ENCODE assay signal across 2 cellular contexts in the genomic region with DNA sequence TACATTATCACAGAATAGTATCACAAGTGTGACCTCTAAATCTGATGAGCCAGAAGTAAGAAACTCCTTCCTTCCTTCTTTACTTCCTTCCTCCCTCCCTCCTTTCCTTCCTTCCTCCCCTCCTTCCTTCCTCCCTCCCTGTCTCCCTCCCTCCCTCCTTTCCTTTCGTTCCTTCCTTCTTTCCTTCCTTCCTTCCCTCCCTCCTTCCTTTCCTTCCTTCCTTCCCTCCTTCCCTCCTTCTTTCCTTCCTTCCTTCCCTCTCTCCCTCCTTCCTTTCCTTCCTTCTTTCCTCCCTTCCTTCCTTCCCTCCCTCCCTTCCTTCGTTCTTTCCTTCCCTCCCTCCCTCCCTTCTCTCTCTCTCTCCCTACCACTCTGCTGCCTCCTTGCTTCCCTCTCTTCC.
TF ChIP-seq lines count a peak whose summit lies in the region.

No MANE protein-coding gene starts in this region.

TF ChIP-seq in HEK293, 187 proteins besides CTCF, POLR2A, EP300 and RAD21:
- TF ChIP-seq ZNF133 (tag by site-specific recombination; IDR thresholded peaks at IDR 0.05): peak; percentile 26; the same call in 1 of the 2 replicates
- TF ChIP-seq ZNF248 (tag by site-specific recombination; IDR thresholded peaks at IDR 0.05): no peak
- peak; percentile 91 for TF ChIP-seq ZNF366 (tag by site-specific recombination; conservative IDR thresholded peaks at IDR 0.05)

TF ChIP-seq in H1, 55 proteins besides CTCF, POLR2A, EP300 and RAD21:
- no peak for TF ChIP-seq KDM4A (IDR thresholded peaks at IDR 0.05; ENCODE audit: low read depth, low read length, severe bottlenecking)
- TF ChIP-seq PHF8 (conservative IDR thresholded peaks at IDR 0.05; ENCODE audit: low read depth, low read length): no peak
- TF ChIP-seq KDM5A (IDR thresholded peaks at IDR 0.05; ENCODE audit: low read length): no peak
- TF ChIP-seq TAF7 (optimal IDR thresholded peaks at IDR 0.05; ENCODE audit: borderline replicate concordance, low read depth, low read length): no peak
- no peak for TF ChIP-seq GTF2F1 (IDR thresholded peaks at IDR 0.05; ENCODE audit: borderline replicate concordance, low read depth, low read length)
